ENCODE assay signal across 8 cellular contexts in the genomic region with DNA sequence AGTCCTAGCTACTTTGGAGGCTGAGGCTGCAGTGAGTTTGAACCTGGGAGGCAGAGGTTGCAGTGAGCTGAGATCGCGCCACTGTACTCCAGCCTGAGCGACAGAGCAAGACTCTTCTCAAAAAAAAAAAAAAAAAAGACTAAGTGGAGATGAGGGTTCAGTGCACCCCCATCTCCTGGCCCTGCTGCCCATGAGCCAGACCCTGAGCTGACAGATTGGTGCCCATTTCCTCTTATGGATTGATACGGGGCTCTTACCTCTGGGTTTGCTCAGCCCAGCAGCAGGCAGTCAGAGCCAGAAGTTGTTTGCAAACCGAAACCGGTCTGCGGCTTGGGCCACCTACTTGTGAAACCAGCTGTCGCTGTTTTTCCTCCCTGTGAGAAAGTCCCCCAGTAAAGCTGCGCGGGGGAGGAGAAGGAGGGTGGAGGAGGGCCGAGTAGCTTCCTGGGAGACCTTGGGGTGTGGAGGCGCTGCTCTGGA. TPM values are rescaled to one million over a fixed set of nuclear protein-coding genes. Genes with fewer than 3 reads are reported as not detected.
A peak's percentile ranks its signal among the peaks of the same experiment; 100 is the strongest.
DNase-seq lines count a peak whose midpoint lies in the region; ATAC-seq and TF ChIP-seq lines count a peak whose summit lies in the region.

No MANE protein-coding gene starts in this region.

- peak overlapping the region; percentile 58 for H3K4me3 Mint-ChIP-seq in activated naive CD8-positive, alpha-beta T cell treated with anti-CD3 and anti-CD28 coated beads, Interleukin-2, amount 50 U/mL, for 24 hours

- no peaks in the 10 kb centered on the region for H4K20me1 ChIP-seq in SU-DHL-6 (ENCODE audit: low read depth, low read length)

- H3K79me2 ChIP-seq in SU-DHL-6 (ENCODE audit: insufficient read depth, low read length): no peaks in the 10 kb centered on the region

- H3K27ac Mint-ChIP-seq in activated naive CD8-positive, alpha-beta T cell treated with anti-CD3 and anti-CD28 coated beads, Interleukin-2, amount 50 U/mL, for 24 hours: peak overlapping the region; percentile 86

- no peaks in the 10 kb centered on the region for H3K9me3 ChIP-seq in SU-DHL-6 (ENCODE audit: insufficient read depth, low read length)
- H3K9me3 ChIP-seq in spleen: peaks cover 0 to 8% (median 0%) of the 10 kb centered on the region in 8 donors

- peak; percentile 90 for DNase-seq in DMS53 treated with DMSO at 0.1 percent for 48 hours (lab: John Stamatoyannopoulos, UW; ENCODE audit: unreplicated experiment)
- peak; percentile 79 for DNase-seq in KBM-7
- DNase-seq in activated naive CD8-positive, alpha-beta T cell treated with anti-CD3 and anti-CD28 coated beads, Interleukin-2, amount 50 U/mL, for 24 hours: peak; percentile 90
- peak; percentile 46 for DNase-seq in iPS-NIHi11 (ENCODE audit: low spot score)
- DNase-seq in spleen: peak; percentile 96
- DNase-seq in NCI-H187 (lab: John Stamatoyannopoulos, UW): no peak

- peaks cover 20 to 49% (median 34%) of the 10 kb centered on the region in 6 donors for H3K4me1 ChIP-seq in spleen

- H3K4me3 ChIP-seq in SU-DHL-6 (ENCODE audit: insufficient read depth, low read length, poor library complexity, severe bottlenecking) (no peak overlapping the region), spleen (peak overlapping the region in 7 of 8 donors; percentile 11 to 59 (median 23))

- no peaks in the 10 kb centered on the region for H3K9me2 ChIP-seq in SU-DHL-6 (replicated peaks; ENCODE audit: insufficient read depth, low read length)

- H3F3A ChIP-seq in SU-DHL-6 (ENCODE audit: insufficient read depth): no peaks in the 10 kb centered on the region

- H3K27me3 ChIP-seq in SU-DHL-6 (ENCODE audit: low read length) (no peaks in the 10 kb centered on the region), spleen (replicated peaks in 1 of 7) (no peaks in the 10 kb centered on the region)

- H3K36me3 Mint-ChIP-seq in activated naive CD8-positive, alpha-beta T cell treated with anti-CD3 and anti-CD28 coated beads, Interleukin-2, amount 50 U/mL, for 24 hours (ENCODE audit: low read depth): no peaks in the 10 kb centered on the region

- peaks cover 49% of the 10 kb centered on the region for H3K4me1 Mint-ChIP-seq in activated naive CD8-positive, alpha-beta T cell treated with anti-CD3 and anti-CD28 coated beads, Interleukin-2, amount 50 U/mL, for 24 hours

- no peaks in the 10 kb centered on the region for H3K36me3 ChIP-seq in SU-DHL-6 (ENCODE audit: low read length)
- H3K36me3 ChIP-seq in spleen: no peaks in the 10 kb centered on the region

- 1 to 6% (median 3%) methylated on average over 10 to 12 of the region's 12 CpGs for WGBS in spleen, 5 donors

- H3K9me3 Mint-ChIP-seq in activated naive CD8-positive, alpha-beta T cell treated with anti-CD3 and anti-CD28 coated beads, Interleukin-2, amount 50 U/mL, for 24 hours: no peaks in the 10 kb centered on the region

- in situ Hi-C loops in KBM-7 (cut with MboI; ENCODE audit: low pct_unique_long_range_greater_than_20kb, low sequenced_read_pairs): no loop called here

- TF ChIP-seq POLR2A in spleen (IDR thresholded peaks at IDR 0.05): no peak

- H3K27ac ChIP-seq in SU-DHL-6 (ENCODE audit: low read depth, low read length): peak overlapping the region; percentile 68
- peak overlapping the region; percentile 68 to 88 (median 84) for H3K27ac ChIP-seq in spleen

- peak overlapping the region; percentile 62 for H3K4me2 ChIP-seq in SU-DHL-6 (ENCODE audit: low read depth, low read length, poor library complexity, severe bottlenecking)

- H3K9ac ChIP-seq in SU-DHL-6 (ENCODE audit: low read length): peak overlapping the region; percentile 33

- H3K27me3 Mint-ChIP-seq in activated naive CD8-positive, alpha-beta T cell treated with anti-CD3 and anti-CD28 coated beads, Interleukin-2, amount 50 U/mL, for 24 hours: peaks cover 10% of the 10 kb centered on the region

- peak; percentile 77 for ATAC-seq in GM21526 (IDR thresholded peaks at IDR 0.05; ENCODE audit: low FRiP score, unreplicated experiment)
- ATAC-seq in activated naive CD8-positive, alpha-beta T cell treated with anti-CD3 and anti-CD28 coated beads, Interleukin-2, amount 50 U/mL, for 24 hours: peak; percentile 96

- H2AFZ ChIP-seq in SU-DHL-6 (ENCODE audit: low read depth, low read length, severe bottlenecking): no peak overlapping the region

- intact Hi-C loops in spleen (cut with DNase I; ENCODE audit: low total_unique reads): no loop called here

- TF ChIP-seq CTCF in SU-DHL-6 (IDR thresholded peaks at IDR 0.05; ENCODE audit: insufficient read depth, low read length, poor library complexity, severe bottlenecking): no peak
- TF ChIP-seq CTCF in spleen (IDR thresholded peaks at IDR 0.05 in 8 of 11, conservative IDR thresholded peaks at IDR 0.05 in 3 of 11): peak in 2 of 11 experiments; percentile 4 to 16

RNA-seq across cellular contexts. Expression of gene ARRDC2, which starts 36.9 kb away (rescaled TPM):
- total RNA-seq in spleen: 10 to 100 TPM; 46.0 to 64.6 (median 50.5) TPM
- polyA plus RNA-seq in spleen: 10 to 100 TPM; 61.5 to 70.4 (median 64.8) TPM

RNA-seq across cellular contexts. Expression of gene IL12RB1, which starts 41.9 kb away (rescaled TPM):
- total RNA-seq in spleen: 10 to 100 TPM; 19.7 to 31.6 (median 25.3) TPM
- 10 to 100 TPM in 2 of 3 donors, 1 to 10 TPM in 1; 9.9 to 21.5 (median 14.8) TPM for polyA plus RNA-seq in spleen

RNA-seq across cellular contexts. Expression of gene MAST3, which starts 52.7 kb away (rescaled TPM):
- total RNA-seq in spleen: 10 to 100 TPM; 31.3 to 52.7 (median 39.4) TPM
- polyA plus RNA-seq in spleen: 10 to 100 TPM in 2 of 3 donors, 1 to 10 TPM in 1; 8.9 to 17.1 (median 16.1) TPM

Comparison
In these comparisons a context has a peak if more than half of its experiments do, and no peak if none do; other contexts are left out.
1. DNase-seq: peak in DMS53 treated with DMSO at 0.1 percent for 48 hours (single experiment), KBM-7 (single experiment), activated naive CD8-positive, alpha-beta T cell treated with anti-CD3 and anti-CD28 coated beads, Interleukin-2, amount 50 U/mL, for 24 hours (single experiment), iPS-NIHi11 (single experiment) and spleen (single experiment); none in NCI-H187 (0 of 2).